10 cellular contexts compared by ENCODE assay signal in the genomic region with DNA sequence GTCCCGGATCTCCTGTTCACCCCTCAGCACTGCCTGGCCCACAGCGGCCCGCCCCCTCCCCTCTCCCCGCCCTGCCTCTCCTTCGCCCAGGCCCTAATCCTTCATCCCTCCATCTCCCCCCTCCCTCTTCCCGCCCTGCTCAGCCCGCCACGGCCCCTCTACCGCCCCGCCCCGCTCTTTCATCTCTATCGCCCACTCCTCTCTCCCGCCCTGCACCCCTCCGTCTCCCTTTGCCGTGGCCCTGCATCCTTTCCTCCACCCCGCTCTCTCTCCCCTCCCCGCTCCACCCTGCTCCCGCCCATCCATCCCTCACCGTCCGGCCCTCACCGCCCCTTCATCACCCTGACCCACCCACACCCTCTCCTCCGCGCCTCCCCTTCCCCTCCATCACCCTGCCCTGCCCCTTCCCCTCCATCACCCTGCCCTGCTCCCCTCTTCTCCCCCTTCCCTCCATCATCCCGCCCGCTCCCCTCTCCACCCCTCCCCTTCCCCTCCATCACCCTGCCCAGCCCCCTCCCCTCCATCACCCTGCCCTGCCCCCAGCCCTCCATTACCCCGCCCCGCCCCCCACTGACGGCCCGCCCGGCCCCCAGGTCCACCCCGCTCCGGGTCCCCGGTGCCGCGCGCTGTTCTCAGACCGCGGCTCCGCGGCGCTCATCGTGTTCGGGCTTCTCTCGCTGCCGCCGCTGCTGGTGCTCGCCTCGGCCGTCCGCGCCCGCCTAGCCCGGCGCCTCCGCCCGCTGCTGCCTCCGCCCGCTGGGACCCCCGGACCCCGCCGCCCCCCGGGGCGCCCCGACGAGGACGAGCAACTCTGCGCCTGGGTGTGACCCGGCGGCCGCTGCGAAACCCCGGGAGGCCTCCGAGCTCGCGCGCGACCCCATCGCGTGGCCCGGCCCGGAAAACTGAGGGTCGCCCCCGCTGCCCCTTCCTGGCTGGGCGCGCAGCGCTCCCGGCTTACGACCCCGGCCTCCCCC. TPM values are rescaled to one million over a fixed set of nuclear protein-coding genes. Genes with fewer than 3 reads are reported as not detected.
DNase-seq lines count a peak whose midpoint lies in the region; ATAC-seq and TF ChIP-seq lines count a peak whose summit lies in the region.
"Had no signal": no experiment of that assay in that cellular context is flagged by ENCODE, and none has a peak within 500 bp of the region (broad histone marks: within the 10 kb centered on the region; RNA-seq: fewer than 3 reads in every experiment).

No MANE protein-coding gene starts in this region.

- H3K36me3 Mint-ChIP-seq in activated CD4-positive, alpha-beta T cell treated with anti-CD3 and anti-CD28 coated beads for 36 hours (ENCODE audit: low read depth) = no peaks in the 10 kb centered on the region
- no peaks in the 10 kb centered on the region for H3K36me3 Mint-ChIP-seq in activated CD4-positive, alpha-beta T cell treated with anti-CD3 and anti-CD28 coated beads, Interleukin-2, amount 10 ng/mL, durations not matched to agents 7 days and 5 days (ENCODE audit: low read depth)
- H3K36me3 Mint-ChIP-seq: CD4-positive, alpha-beta memory T cell had no signal

- H3K27ac ChIP-seq in tibial artery = peak overlapping the region in 1 of 2 donors; percentile 33
- H3K27ac ChIP-seq: epithelial cell of prostate had no signal

- DNase-seq in activated CD4-positive, alpha-beta T cell treated with anti-CD3 and anti-CD28 coated beads for 36 hours = peak; percentile 37
- no peak for DNase-seq in activated CD4-positive, alpha-beta T cell treated with anti-CD3 and anti-CD28 coated beads, Interleukin-2, amount 10 ng/mL, durations not matched to agents 7 days and 5 days
- DNase-seq in iPS-NIHi11 (ENCODE audit: low spot score) (peak; percentile 71), tibial artery (peak in 1 of 2 donors; percentile 68), NCI-H2107 treated with DMSO at 0.1 percent for 48 hours (lab: John Stamatoyannopoulos, UW; ENCODE audit: unreplicated experiment) (no peak), dedifferentiated amniotic fluid mesenchymal stem cell (ENCODE audit: extremely low spot score) (no peak)
- no peak for DNase-seq in activated CD8-positive, alpha-beta memory T cell treated with anti-CD3 and anti-CD28 coated beads, Interleukin-2, amount 50 U/mL, for 4 hours

- POLR2A ChIA-PET in activated CD4-positive, alpha-beta T cell treated with anti-CD3 and anti-CD28 coated beads for 36 hours (lab: Charles Lee) = no interaction called here
- POLR2A ChIA-PET in activated CD4-positive, alpha-beta T cell treated with anti-CD3 and anti-CD28 coated beads, Interleukin-2, amount 10 ng/mL, durations not matched to agents 7 days and 5 days (lab: Charles Lee) = no interaction called here

- H3K27ac Mint-ChIP-seq in activated CD4-positive, alpha-beta T cell treated with anti-CD3 and anti-CD28 coated beads for 36 hours = no peak overlapping the region
- H3K27ac Mint-ChIP-seq in activated CD4-positive, alpha-beta T cell treated with anti-CD3 and anti-CD28 coated beads, Interleukin-2, amount 10 ng/mL, durations not matched to agents 7 days and 5 days = no peak overlapping the region
- H3K27ac Mint-ChIP-seq: CD4-positive, alpha-beta memory T cell had no signal

- H3K27me3 ChIP-seq in tibial artery = peaks cover 0 to 28% of the 10 kb centered on the region in 2 donors

- H3K27me3 Mint-ChIP-seq in activated CD4-positive, alpha-beta T cell treated with anti-CD3 and anti-CD28 coated beads for 36 hours = peaks cover 26% of the 10 kb centered on the region
- H3K27me3 Mint-ChIP-seq in activated CD4-positive, alpha-beta T cell treated with anti-CD3 and anti-CD28 coated beads, Interleukin-2, amount 10 ng/mL, durations not matched to agents 7 days and 5 days = peaks cover 16% of the 10 kb centered on the region

- no peaks in the 10 kb centered on the region for H3K9me3 ChIP-seq in tibial artery

- H3K4me3 ChIP-seq in WI38 (ENCODE audit: low read depth, low read length) (0 out of 2 replicates have a peak overlapping the region, but pooled peaks have one; percentile 20), tibial artery (peak overlapping the region; percentile 27 to 46)

- CTCF ChIA-PET in activated CD4-positive, alpha-beta T cell treated with anti-CD3 and anti-CD28 coated beads for 36 hours (lab: Charles Lee) = no interaction called here
- CTCF ChIA-PET in activated CD4-positive, alpha-beta T cell treated with anti-CD3 and anti-CD28 coated beads, Interleukin-2, amount 10 ng/mL, durations not matched to agents 7 days and 5 days (lab: Charles Lee) = interaction anchor here (1.3 kb wide), 1 partner anchor 10 kb away, joined by 4 read pairs; no protein-coding TSS in a partner anchor

- no peak for TF ChIP-seq CTCF in WI38 (IDR thresholded peaks at IDR 0.05; ENCODE audit: low read depth, low read length)
- TF ChIP-seq CTCF in tibial artery (IDR thresholded peaks at IDR 0.05) = no peak

- H3K36me3 ChIP-seq in tibial artery = no peaks in the 10 kb centered on the region

- peak; percentile 37 for ATAC-seq in activated CD4-positive, alpha-beta T cell treated with anti-CD3 and anti-CD28 coated beads for 36 hours

- H3K4me1 Mint-ChIP-seq in activated CD4-positive, alpha-beta T cell treated with anti-CD3 and anti-CD28 coated beads for 36 hours = peaks cover 4% of the 10 kb centered on the region
- H3K4me1 Mint-ChIP-seq in activated CD4-positive, alpha-beta T cell treated with anti-CD3 and anti-CD28 coated beads, Interleukin-2, amount 10 ng/mL, durations not matched to agents 7 days and 5 days = peaks cover 5% of the 10 kb centered on the region

- no peak overlapping the region for H3K4me3 Mint-ChIP-seq in activated CD4-positive, alpha-beta T cell treated with anti-CD3 and anti-CD28 coated beads for 36 hours
- H3K4me3 Mint-ChIP-seq in activated CD4-positive, alpha-beta T cell treated with anti-CD3 and anti-CD28 coated beads, Interleukin-2, amount 10 ng/mL, durations not matched to agents 7 days and 5 days = no peak overlapping the region

- H3K9me3 Mint-ChIP-seq in activated CD4-positive, alpha-beta T cell treated with anti-CD3 and anti-CD28 coated beads for 36 hours (ENCODE audit: low read depth) = no peaks in the 10 kb centered on the region
- no peaks in the 10 kb centered on the region for H3K9me3 Mint-ChIP-seq in activated CD4-positive, alpha-beta T cell treated with anti-CD3 and anti-CD28 coated beads, Interleukin-2, amount 10 ng/mL, durations not matched to agents 7 days and 5 days
- H3K9me3 Mint-ChIP-seq: CD4-positive, alpha-beta memory T cell had no signal

- intact Hi-C loops in activated CD4-positive, alpha-beta T cell treated with anti-CD3 and anti-CD28 coated beads for 36 hours (cut with DNase I, micrococcal nuclease) = no loop called here
- intact Hi-C loops in tibial artery (cut with DNase I; ENCODE audit: low total_unique reads) = no loop called here

- peaks cover 4 to 33% (median 27%) of the 10 kb centered on the region in 4 donors for H3K4me1 ChIP-seq in tibial artery

RNA-seq across cellular contexts. Expression of a gene that starts 6.2 kb away (rescaled TPM):
- total RNA-seq in activated CD4-positive, alpha-beta T cell treated with anti-CD3 and anti-CD28 coated beads for 36 hours = not detected
- not detected for total RNA-seq in activated CD4-positive, alpha-beta T cell treated with anti-CD3 and anti-CD28 coated beads, Interleukin-2, amount 10 ng/mL, durations not matched to agents 7 days and 5 days
- total RNA-seq: CD4-positive, alpha-beta memory T cell had no signal

RNA-seq across cellular contexts. Expression of a gene that starts 8.2 kb away (rescaled TPM):
- under 1 TPM; 0.56 to 0.78 TPM for total RNA-seq in activated CD4-positive, alpha-beta T cell treated with anti-CD3 and anti-CD28 coated beads for 36 hours
- under 1 TPM; 0.10 to 0.12 TPM for total RNA-seq in activated CD4-positive, alpha-beta T cell treated with anti-CD3 and anti-CD28 coated beads, Interleukin-2, amount 10 ng/mL, durations not matched to agents 7 days and 5 days
- total RNA-seq: CD4-positive, alpha-beta memory T cell had no signal

RNA-seq across cellular contexts. Expression of a gene that starts 20.2 kb away (rescaled TPM):
- total RNA-seq in activated CD4-positive, alpha-beta T cell treated with anti-CD3 and anti-CD28 coated beads for 36 hours = 100 to 1,000 TPM; 126 to 143 TPM
- 100 to 1,000 TPM in 1 of 2 experiments, 10 to 100 TPM in 1; 98.6 to 107 TPM for total RNA-seq in activated CD4-positive, alpha-beta T cell treated with anti-CD3 and anti-CD28 coated beads, Interleukin-2, amount 10 ng/mL, durations not matched to agents 7 days and 5 days

RNA-seq across cellular contexts. Expression of a gene that starts 22.2 kb away (rescaled TPM):
- under 1 TPM; 0.30 to 0.39 TPM for total RNA-seq in activated CD4-positive, alpha-beta T cell treated with anti-CD3 and anti-CD28 coated beads for 36 hours
- total RNA-seq in activated CD4-positive, alpha-beta T cell treated with anti-CD3 and anti-CD28 coated beads, Interleukin-2, amount 10 ng/mL, durations not matched to agents 7 days and 5 days = under 1 TPM; 0.17 to 0.69 TPM

RNA-seq across cellular contexts. Expression of a gene that starts 28.1 kb away (rescaled TPM):
- total RNA-seq in activated CD4-positive, alpha-beta T cell treated with anti-CD3 and anti-CD28 coated beads for 36 hours = 10 to 100 TPM; 73.6 to 89.7 TPM
- total RNA-seq in activated CD4-positive, alpha-beta T cell treated with anti-CD3 and anti-CD28 coated beads, Interleukin-2, amount 10 ng/mL, durations not matched to agents 7 days and 5 days = 100 to 1,000 TPM; 122 to 131 TPM

Comparison
In these comparisons a context has a peak if more than half of its experiments do, and no peak if none do; other contexts are left out.
1. DNase-seq: peak in activated CD4-positive, alpha-beta T cell treated with anti-CD3 and anti-CD28 coated beads for 36 hours (single experiment) and iPS-NIHi11 (single experiment); none in activated CD4-positive, alpha-beta T cell treated with anti-CD3 and anti-CD28 coated beads, Interleukin-2, amount 10 ng/mL, durations not matched to agents 7 days and 5 days (single experiment), NCI-H2107 treated with DMSO at 0.1 percent for 48 hours (single experiment), dedifferentiated amniotic fluid mesenchymal stem cell (single experiment) and activated CD8-positive, alpha-beta memory T cell treated with anti-CD3 and anti-CD28 coated beads, Interleukin-2, amount 50 U/mL, for 4 hours (single experiment).